ENCODE assay signal across 14 cellular contexts in genomic region chr3:155065537-155065936, GRCh38. TPM values are rescaled to one million over a fixed set of nuclear protein-coding genes. Genes with fewer than 3 reads are reported as not detected.
DNase-seq lines count a peak whose midpoint lies in the region; ATAC-seq and TF ChIP-seq lines count a peak whose summit lies in the region.
"Had no signal": no experiment of that assay in that cellular context is flagged by ENCODE, and none has a peak within 500 bp of the region (broad histone marks: within the 10 kb centered on the region; RNA-seq: fewer than 3 reads in every experiment).

No MANE protein-coding gene starts in this region.

- no peak overlapping the region for H3K4me3 ChIP-seq in thyroid gland (replicated peaks in 1 of 3)

- no peaks in the 10 kb centered on the region for H3K27me3 ChIP-seq in thyroid gland

- TF ChIP-seq CTCF in thyroid gland (IDR thresholded peaks at IDR 0.05), result no peak

- intact Hi-C loops in thyroid gland (cut with DNase I), result no loop called here

- H3K27ac ChIP-seq in thyroid gland, result no peak overlapping the region

- H3K4me1 ChIP-seq in thyroid gland, result no peaks in the 10 kb centered on the region

- H3K9me3 ChIP-seq in thyroid gland, result no peaks in the 10 kb centered on the region

- no peak for TF ChIP-seq POLR2A in thyroid gland (IDR thresholded peaks at IDR 0.05)

- DNase-seq in AG08395 (ENCODE audit: low spot score), result peak; percentile 54
- DNase-seq in hepatic stellate cell (ENCODE audit: low spot score), result peak; percentile 19
- DNase-seq in thyroid gland, result no peak
- DNase-seq in iPS-NIHi7 (ENCODE audit: extremely low spot score), result no peak
- DNase-seq in DMS53 treated with DMSO at 0.1 percent for 48 hours (lab: John Stamatoyannopoulos, UW; ENCODE audit: unreplicated experiment), result no peak
- DNase-seq: CD8-positive, alpha-beta T cell; GOT3; small intestine; stimulated activated naive CD4-positive, alpha-beta T cell treated with Interleukin-2 at 50 U/mL for 16 hours had no signal

- no peaks in the 10 kb centered on the region for H3K36me3 ChIP-seq in thyroid gland

- ATAC-seq in HG02610 (IDR thresholded peaks at IDR 0.05; ENCODE audit: unreplicated experiment) (peak; percentile 73), SK-N-SH treated with all-trans-retinoic acid at 6 μM for 48 hours (peak; percentile 74), HG03354 (IDR thresholded peaks at IDR 0.05; ENCODE audit: poor library complexity, severe bottlenecking, unreplicated experiment) (no peak)
- ATAC-seq: CD8-positive, alpha-beta T cell had no signal

TF ChIP-seq in SK-N-SH treated with all-trans-retinoic acid at 6 μM for 48 hours, 23 proteins besides CTCF, POLR2A, EP300 and RAD21:
- TF ChIP-seq POU6F1 (CRISPR knock-in tag; IDR thresholded peaks at IDR 0.05; ENCODE audit: borderline replicate concordance, low read depth) (no peak), CSDC2 (CRISPR knock-in tag; IDR thresholded peaks at IDR 0.05) (no peak), PATZ1 (CRISPR knock-in tag; IDR thresholded peaks at IDR 0.05; ENCODE audit: borderline replicate concordance) (no peak), CSRNP3 (CRISPR knock-in tag; IDR thresholded peaks at IDR 0.05) (no peak), ZFP30 (CRISPR knock-in tag; IDR thresholded peaks at IDR 0.05) (no peak), TOX (CRISPR knock-in tag; IDR thresholded peaks at IDR 0.05; ENCODE audit: borderline replicate concordance) (no peak), ZFP3 (CRISPR knock-in tag; IDR thresholded peaks at IDR 0.05) (no peak), ISL1 (CRISPR knock-in tag; IDR thresholded peaks at IDR 0.05) (no peak), TSHZ2 (CRISPR knock-in tag; IDR thresholded peaks at IDR 0.05) (no peak), PPARA (CRISPR knock-in tag; IDR thresholded peaks at IDR 0.05; ENCODE audit: borderline replicate concordance) (no peak), ZNF8 (CRISPR knock-in tag; IDR thresholded peaks at IDR 0.05) (no peak), ZNF70 (CRISPR knock-in tag; IDR thresholded peaks at IDR 0.05) (no peak), OSR1 (CRISPR knock-in tag; IDR thresholded peaks at IDR 0.05) (no peak), ZC3H10 (CRISPR knock-in tag; IDR thresholded peaks at IDR 0.05) (no peak), ESRRG (CRISPR knock-in tag; IDR thresholded peaks at IDR 0.05) (no peak), BACH2 (CRISPR knock-in tag; IDR thresholded peaks at IDR 0.05; ENCODE audit: borderline replicate concordance) (no peak)

RNA-seq across cellular contexts. Expression of gene MME, which starts 14.6 kb away (rescaled TPM):
- 1 to 10 TPM; 3.2 to 9.1 (median 5.9) TPM for total RNA-seq in thyroid gland
- total RNA-seq: activated T-helper 2 cell treated with anti-CD3 and anti-CD28 coated beads, Interferon-gamma antibody, Interleukin-2, Interleukin-4, amounts not matched to agents 10 μg/mL and 5 μg/mL and 100 μg/mL, durations not matched to agents 14 hours and 24 hours and 36 hours; NCI-H460 had no signal

Comparison
In these comparisons a context has a peak if more than half of its experiments do, and no peak if none do; other contexts are left out.
1. DNase-seq: peak in AG08395 (single experiment) and hepatic stellate cell (single experiment); none in thyroid gland (0 of 2), iPS-NIHi7 (single experiment) and DMS53 treated with DMSO at 0.1 percent for 48 hours (single experiment).